39 cellular contexts compared by ENCODE assay signal in genomic region chrX:56882581-56882980, GRCh38.
"Had no signal": no experiment of that assay in that cellular context is flagged by ENCODE, and none has a peak within 500 bp of the region (broad histone marks: within the 10 kb centered on the region; RNA-seq: fewer than 3 reads in every experiment).

No MANE protein-coding gene starts in this region.

- H3K27me3 Mint-ChIP-seq: activated CD4-positive, alpha-beta memory T cell treated with anti-CD3 and anti-CD28 coated beads, Interleukin-2, amount 10 ng/mL, durations not matched to agents 7 days and 5 days; activated CD4-positive, alpha-beta T cell treated with anti-CD3 and anti-CD28 coated beads for 36 hours; activated CD8-positive, alpha-beta memory T cell treated with anti-CD3 and anti-CD28 coated beads, Interleukin-2, amount 10 ng/mL, durations not matched to agents 7 days and 5 days; activated naive CD4-positive, alpha-beta T cell treated with anti-CD3 and anti-CD28 coated beads, Interleukin-2, amount 10 ng/mL, durations not matched to agents 7 days and 5 days; activated naive CD4-positive, alpha-beta T cell treated with anti-CD3 and anti-CD28 coated beads, Interleukin-2, amount 50 U/mL, for 24 hours; activated naive CD8-positive, alpha-beta T cell; activated naive CD8-positive, alpha-beta T cell treated with anti-CD3 and anti-CD28 coated beads, Interleukin-2, amount 10 ng/mL, durations not matched to agents 7 days and 5 days; brain had no signal

- DNase-seq: activated CD4-positive, alpha-beta memory T cell treated with anti-CD3 and anti-CD28 coated beads, Interleukin-2, amount 10 ng/mL, durations not matched to agents 7 days and 5 days; activated CD4-positive, alpha-beta T cell treated with anti-CD3 and anti-CD28 coated beads for 1 hour; activated CD4-positive, alpha-beta T cell treated with anti-CD3 and anti-CD28 coated beads for 36 hours; activated CD4-positive, alpha-beta T cell treated with anti-CD3 and anti-CD28 coated beads for 48 hours; activated CD4-positive, alpha-beta T cell treated with anti-CD3 and anti-CD28 coated beads, Interleukin-2, amount 10 ng/mL, durations not matched to agents 7 days and 5 days; activated CD4-positive, alpha-beta T cell treated with anti-CD3 and anti-CD28 coated beads, Interleukin-2, amount 50 U/mL, for 48 hours; activated CD4-positive, CD25-positive, alpha-beta regulatory T cell; activated CD8-positive, alpha-beta memory T cell treated with anti-CD3 and anti-CD28 coated beads for 24 hours; activated CD8-positive, alpha-beta memory T cell treated with anti-CD3 and anti-CD28 coated beads, Interleukin-2, amount 10 ng/mL, durations not matched to agents 7 days and 5 days; activated CD8-positive, alpha-beta memory T cell treated with anti-CD3 and anti-CD28 coated beads, Interleukin-2, amount 50 U/mL, for 48 hours; activated CD8-positive, alpha-beta T cell treated with anti-CD3 and anti-CD28 coated beads, Interleukin-2, amount 10 ng/mL, durations not matched to agents 7 days and 5 days; activated effector memory CD4-positive, alpha-beta T cell treated with Interleukin-2 at 50 U/mL for 16 hours; activated gamma-delta T cell; activated naive CD4-positive, alpha-beta T cell treated with anti-CD3 and anti-CD28 coated beads, Interleukin-2, amount 10 ng/mL, durations not matched to agents 7 days and 5 days; activated naive CD4-positive, alpha-beta T cell treated with Interleukin-2 at 50 U/mL for 16 hours; activated naive CD8-positive, alpha-beta T cell treated with anti-CD3 and anti-CD28 coated beads, Interleukin-2, amount 10 ng/mL, durations not matched to agents 7 days and 5 days; activated T-cell treated with anti-CD3 and anti-CD28 coated beads, Interleukin-2, amount 50 U/mL, for 24 hours; activated T-cell treated with anti-CD3 and anti-CD28 coated beads, Interleukin-2, amount 50 U/mL, for 48 hours; adrenal gland; amygdala; anterior cingulate cortex; caudate nucleus; cerebellar nuclear complex; T-helper 1 cell; T-helper 2 cell; T-helper 9 cell; WERI-Rb-1 had no signal

- H3K27ac Mint-ChIP-seq: activated CD4-positive, alpha-beta memory T cell treated with anti-CD3 and anti-CD28 coated beads, Interleukin-2, amount 10 ng/mL, durations not matched to agents 7 days and 5 days; activated CD4-positive, alpha-beta T cell treated with anti-CD3 and anti-CD28 coated beads for 36 hours; activated CD4-positive, alpha-beta T cell treated with anti-CD3 and anti-CD28 coated beads, Interleukin-2, amount 10 ng/mL, durations not matched to agents 7 days and 5 days; activated CD8-positive, alpha-beta memory T cell treated with anti-CD3 and anti-CD28 coated beads, Interleukin-2, amount 10 ng/mL, durations not matched to agents 7 days and 5 days; activated CD8-positive, alpha-beta T cell treated with anti-CD3 and anti-CD28 coated beads, Interleukin-2, amount 10 ng/mL, durations not matched to agents 7 days and 5 days; activated naive CD4-positive, alpha-beta T cell treated with anti-CD3 and anti-CD28 coated beads, Interleukin-2, amount 10 ng/mL, durations not matched to agents 7 days and 5 days; activated naive CD4-positive, alpha-beta T cell treated with anti-CD3 and anti-CD28 coated beads, Interleukin-2, amount 50 U/mL, for 24 hours; activated naive CD8-positive, alpha-beta T cell; activated naive CD8-positive, alpha-beta T cell treated with anti-CD3 and anti-CD28 coated beads, Interleukin-2, amount 10 ng/mL, durations not matched to agents 7 days and 5 days; activated T-cell treated with anti-CD3 and anti-CD28 coated beads, Interleukin-2, amount 50 U/mL, for 24 hours; activated T-helper 2 cell treated with anti-CD3 and anti-CD28 coated beads, Interferon-gamma antibody, Interleukin-2, Interleukin-4, amounts not matched to agents 10 μg/mL and 5 μg/mL and 100 μg/mL, durations not matched to agents 14 hours and 24 hours and 36 hours; brain; T-helper 1 cell treated with Interleukin-12 subunit alpha and Interleukin-12 subunit beta and Interleukin-4 antibody, amounts not matched to agents 30 μg/mL and 1 μg/mL, for 36 hours; T-helper 2 cell treated with Interferon-gamma antibody and Interleukin-4, amounts not matched to agents 5 μg/mL and 100 μg/mL, for 36 hours; WTC11 had no signal

- ATAC-seq: activated CD4-positive, alpha-beta T cell treated with anti-CD3 and anti-CD28 coated beads for 36 hours; activated CD4-positive, CD25-positive, alpha-beta regulatory T cell treated with anti-CD3 and anti-CD28 coated beads, Interleukin-2, amount 50 U/mL, for 24 hours; activated CD8-positive, alpha-beta memory T cell treated with anti-CD3 and anti-CD28 coated beads, Interleukin-2, amount 10 ng/mL, durations not matched to agents 7 days and 5 days; activated CD8-positive, alpha-beta T cell treated with anti-CD3 and anti-CD28 coated beads, Interleukin-2, amount 10 ng/mL, durations not matched to agents 7 days and 5 days; WTC11 had no signal

- H3K4me3 ChIP-seq: adrenal gland, ascending aorta, cardiac muscle cell had no signal

- H3K9me3 Mint-ChIP-seq: activated CD4-positive, alpha-beta memory T cell treated with anti-CD3 and anti-CD28 coated beads, Interleukin-2, amount 10 ng/mL, durations not matched to agents 7 days and 5 days; activated CD4-positive, alpha-beta T cell treated with anti-CD3 and anti-CD28 coated beads, Interleukin-2, amount 10 ng/mL, durations not matched to agents 7 days and 5 days; activated naive CD4-positive, alpha-beta T cell treated with anti-CD3 and anti-CD28 coated beads, Interleukin-2, amount 10 ng/mL, durations not matched to agents 7 days and 5 days; activated T-cell treated with anti-CD3 and anti-CD28 coated beads, Interleukin-2, amount 50 U/mL, for 24 hours; central memory CD8-positive, alpha-beta T cell; T-helper 1 cell treated with Interleukin-12 subunit alpha and Interleukin-12 subunit beta and Interleukin-4 antibody, amounts not matched to agents 30 μg/mL and 1 μg/mL, for 36 hours; T-helper 2 cell treated with Interferon-gamma antibody and Interleukin-4, amounts not matched to agents 5 μg/mL and 100 μg/mL, for 36 hours had no signal

- H3K27me3 ChIP-seq: ascending aorta, cardiac muscle cell had no signal

- H3K4me1 ChIP-seq: adrenal gland, ascending aorta had no signal

- H3K4me1 Mint-ChIP-seq: activated CD4-positive, alpha-beta memory T cell treated with anti-CD3 and anti-CD28 coated beads, Interleukin-2, amount 10 ng/mL, durations not matched to agents 7 days and 5 days; activated CD4-positive, alpha-beta T cell treated with anti-CD3 and anti-CD28 coated beads for 36 hours; activated CD4-positive, alpha-beta T cell treated with anti-CD3 and anti-CD28 coated beads, Interleukin-2, amount 10 ng/mL, durations not matched to agents 7 days and 5 days; activated CD8-positive, alpha-beta memory T cell treated with anti-CD3 and anti-CD28 coated beads, Interleukin-2, amount 10 ng/mL, durations not matched to agents 7 days and 5 days; activated naive CD4-positive, alpha-beta T cell treated with anti-CD3 and anti-CD28 coated beads, Interleukin-2, amount 10 ng/mL, durations not matched to agents 7 days and 5 days; activated naive CD4-positive, alpha-beta T cell treated with anti-CD3 and anti-CD28 coated beads, Interleukin-2, amount 50 U/mL, for 24 hours; activated naive CD8-positive, alpha-beta T cell treated with anti-CD3 and anti-CD28 coated beads, Interleukin-2, amount 10 ng/mL, durations not matched to agents 7 days and 5 days; brain; central memory CD8-positive, alpha-beta T cell had no signal

- H3K9me3 ChIP-seq: adrenal gland, ascending aorta had no signal

- H3K36me3 Mint-ChIP-seq: activated CD8-positive, alpha-beta memory T cell treated with anti-CD3 and anti-CD28 coated beads, Interleukin-2, amount 10 ng/mL, durations not matched to agents 7 days and 5 days; activated naive CD4-positive, alpha-beta T cell treated with anti-CD3 and anti-CD28 coated beads, Interleukin-2, amount 10 ng/mL, durations not matched to agents 7 days and 5 days; activated naive CD8-positive, alpha-beta T cell; activated naive CD8-positive, alpha-beta T cell treated with anti-CD3 and anti-CD28 coated beads, Interleukin-2, amount 10 ng/mL, durations not matched to agents 7 days and 5 days; brain; WTC11 had no signal

- FAIRE-seq: bronchial epithelial cell had no signal

- H3K27ac ChIP-seq: adrenal gland, ascending aorta, cardiac muscle cell, WERI-Rb-1 had no signal

- H3K4me3 Mint-ChIP-seq: activated CD4-positive, alpha-beta memory T cell treated with anti-CD3 and anti-CD28 coated beads, Interleukin-2, amount 10 ng/mL, durations not matched to agents 7 days and 5 days; activated CD4-positive, alpha-beta T cell treated with anti-CD3 and anti-CD28 coated beads for 36 hours; activated CD4-positive, alpha-beta T cell treated with anti-CD3 and anti-CD28 coated beads, Interleukin-2, amount 10 ng/mL, durations not matched to agents 7 days and 5 days; activated CD8-positive, alpha-beta memory T cell treated with anti-CD3 and anti-CD28 coated beads, Interleukin-2, amount 10 ng/mL, durations not matched to agents 7 days and 5 days; activated CD8-positive, alpha-beta T cell treated with anti-CD3 and anti-CD28 coated beads, Interleukin-2, amount 10 ng/mL, durations not matched to agents 7 days and 5 days; activated naive CD4-positive, alpha-beta T cell treated with anti-CD3 and anti-CD28 coated beads, Interleukin-2, amount 10 ng/mL, durations not matched to agents 7 days and 5 days; activated naive CD4-positive, alpha-beta T cell treated with anti-CD3 and anti-CD28 coated beads, Interleukin-2, amount 50 U/mL, for 24 hours; activated naive CD8-positive, alpha-beta T cell; activated naive CD8-positive, alpha-beta T cell treated with anti-CD3 and anti-CD28 coated beads, Interleukin-2, amount 10 ng/mL, durations not matched to agents 7 days and 5 days; activated T-cell treated with anti-CD3 and anti-CD28 coated beads, Interleukin-2, amount 50 U/mL, for 24 hours; brain; central memory CD8-positive, alpha-beta T cell; T-helper 1 cell treated with Interleukin-12 subunit alpha and Interleukin-12 subunit beta and Interleukin-4 antibody, amounts not matched to agents 30 μg/mL and 1 μg/mL, for 36 hours; T-helper 2 cell treated with Interferon-gamma antibody and Interleukin-4, amounts not matched to agents 5 μg/mL and 100 μg/mL, for 36 hours; WTC11 had no signal
